ENCODE assay signal across 24 cellular contexts in genomic region chr22:43277987-43278601, GRCh38.
A peak's percentile ranks its signal among the peaks of the same experiment; 100 is the strongest.
DNase-seq lines count a peak whose midpoint lies in the region; ATAC-seq, FAIRE-seq and TF ChIP-seq lines count a peak whose summit lies in the region.
"Had no signal": no experiment of that assay in that cellular context is flagged by ENCODE, and none has a peak within 500 bp of the region (broad histone marks: within the 10 kb centered on the region; RNA-seq: fewer than 3 reads in every experiment).

No MANE protein-coding gene starts in this region.

- no peak overlapping the region for H3K14ac ChIP-seq in H1 (ENCODE audit: insufficient read length)

- WGBS in H1 (ENCODE audit: extremely low coverage in 1 of 2, insufficient coverage in 1 of 2, insufficient read length in 1 of 2, insufficient replicate concordance in 2 of 2, low coverage in 1 of 2, low lambda C conversion rate in 2 of 2, missing lambda C conversion rate in 1 of 2), 2 experiments: 83% methylated on average over 13 of the region's 13 CpGs; no CpG with 5 or more reads in 1 of the 2 experiments

- H3K4me2 ChIP-seq in BLaER1 treated with 17β-estradiol and CSF1 and Interleukin-3, amounts not matched to agents 10 nM and 100 nM: peak overlapping the region; percentile 19 to 91 (median 50); a peak in 18 of 22 replicates
- no peak overlapping the region for H3K4me2 ChIP-seq in H1 (ENCODE audit: insufficient read depth in 1 of 2, low read depth in 2 of 2, low read length in 2 of 2)

- H2BK12ac ChIP-seq in H1 (ENCODE audit: low read depth, low read length): 0 out of 2 replicates have a peak overlapping the region, but pooled peaks have one; percentile 60

- H2BK120ac ChIP-seq in H1 (replicated peaks; ENCODE audit: low read depth, low read length): no peak overlapping the region

- H2AFZ ChIP-seq in H1 (ENCODE audit: low read length): no peak overlapping the region

- H3K27ac ChIP-seq in BLaER1 treated with 17β-estradiol and CSF1 and Interleukin-3, amounts not matched to agents 10 nM and 100 nM: no peak overlapping the region
- H3K27ac ChIP-seq in H1 (ENCODE audit: low read depth, low read length) (no peak overlapping the region), RWPE1 (no peak overlapping the region)
- H3K27ac ChIP-seq: heart left ventricle, sigmoid colon, SK-N-MC had no signal

- TF ChIP-seq EP300 in H1 (IDR thresholded peaks at IDR 0.05; ENCODE audit: borderline replicate concordance in 1 of 2, low read depth in 2 of 2, low read length in 2 of 2): no peak

- H3K27ac Mint-ChIP-seq in Calu3 (ENCODE audit: unreplicated experiment): no peak overlapping the region
- H3K27ac Mint-ChIP-seq: activated naive CD8-positive, alpha-beta T cell treated with anti-CD3 and anti-CD28 coated beads, Interleukin-2, amount 50 U/mL, for 24 hours; activated T-helper 2 cell treated with anti-CD3 and anti-CD28 coated beads, Interferon-gamma antibody, Interleukin-2, Interleukin-4, amounts not matched to agents 10 μg/mL and 5 μg/mL and 100 μg/mL, durations not matched to agents 14 hours and 24 hours and 36 hours; stimulated activated naive CD8-positive, alpha-beta T cell treated with anti-CD3 and anti-CD28 coated beads, Interleukin-15, Interleukin-2, amounts not matched to agents 100 ng/mL and 50 ng/mL, for 24 hours had no signal

- 0 out of 22 replicates have a peak, but pooled peaks cover 0 to 4% (median 0%) of the 10 kb centered on the region in 11 experiments for H3K27me3 ChIP-seq in BLaER1 treated with 17β-estradiol and CSF1 and Interleukin-3, amounts not matched to agents 10 nM and 100 nM
- no peaks in the 10 kb centered on the region; a peak in 1 of 7 replicates for H3K27me3 ChIP-seq in H1 (replicated peaks in 1 of 4; ENCODE audit: control insufficient read depth in 3 of 4, extremely low read depth in 1 of 4, insufficient read depth in 3 of 4, low read length in 3 of 4)

- peaks cover 45% of the 10 kb centered on the region for H3K27me3 Mint-ChIP-seq in Calu3 (ENCODE audit: unreplicated experiment)
- H3K27me3 Mint-ChIP-seq: activated naive CD8-positive, alpha-beta T cell treated with anti-CD3 and anti-CD28 coated beads, Interleukin-2, amount 50 U/mL, for 24 hours; brain; stimulated activated naive CD8-positive, alpha-beta T cell treated with anti-CD3 and anti-CD28 coated beads, Interleukin-15, Interleukin-2, amounts not matched to agents 100 ng/mL and 50 ng/mL, for 24 hours had no signal

- peaks cover 21% of the 10 kb centered on the region for H3K4me1 Mint-ChIP-seq in Calu3 (ENCODE audit: low read depth, unreplicated experiment)

- no peak overlapping the region for H2AK5ac ChIP-seq in H1 (ENCODE audit: low read depth, low read length)

- no peak overlapping the region for H3K9ac ChIP-seq in BLaER1 treated with 17β-estradiol and CSF1 and Interleukin-3, amounts not matched to agents 10 nM and 100 nM
- no peak overlapping the region for H3K9ac ChIP-seq in H1 (replicated peaks in 1 of 4; ENCODE audit: extremely low read depth in 1 of 4, low read depth in 3 of 4, low read length in 3 of 4)

- no peaks in the 10 kb centered on the region for H3K36me3 ChIP-seq in BLaER1 treated with 17β-estradiol and CSF1 and Interleukin-3, amounts not matched to agents 10 nM and 100 nM
- no peaks in the 10 kb centered on the region for H3K36me3 ChIP-seq in H1 (ENCODE audit: control insufficient read depth in 2 of 4, insufficient read depth in 4 of 4, low read length in 3 of 4)
- H3K36me3 ChIP-seq: heart left ventricle, sigmoid colon had no signal

- H3K9me3 ChIP-seq in BLaER1 treated with 17β-estradiol and CSF1 and Interleukin-3, amounts not matched to agents 10 nM and 100 nM (replicated peaks in 1 of 11): no peaks in the 10 kb centered on the region
- no peaks in the 10 kb centered on the region for H3K9me3 ChIP-seq in H1 (ENCODE audit: insufficient read depth in 2 of 2, low read depth in 1 of 2, low read length in 1 of 2)
- H3K9me3 ChIP-seq: Caco-2, heart left ventricle, sigmoid colon had no signal

- H3K23me2 ChIP-seq in H1 (ENCODE audit: low read depth, low read length): no peaks in the 10 kb centered on the region; the same call in 1 of the 2 replicates

- no peak overlapping the region for H3K23ac ChIP-seq in H1 (ENCODE audit: insufficient read length)

- DNase-seq in Calu3 (peak; percentile 11), NCI-H748 (lab: John Stamatoyannopoulos, UW; ENCODE audit: unreplicated experiment) (peak; percentile 85), H1 (ENCODE audit: low read depth in 1 of 2, low spot score in 2 of 2) (no peak), NCI-H1048 (lab: John Stamatoyannopoulos, UW) (no peak), pons (ENCODE audit: low spot score) (no peak), RWPE1 (ENCODE audit: low spot score) (no peak)
- DNase-seq: activated CD4-positive, alpha-beta T cell treated with anti-CD3 and anti-CD28 coated beads for 1 hour; activated naive CD8-positive, alpha-beta T cell treated with anti-CD3 and anti-CD28 coated beads, Interleukin-2, amount 50 U/mL, for 24 hours; Caco-2; GDM1; GOT3; heart left ventricle; NCI-H187; NCI-H524; sigmoid colon; T1000; trophoblast cell had no signal

- H3K36me3 Mint-ChIP-seq in Calu3 (ENCODE audit: insufficient read depth, unreplicated experiment): peaks cover 4% of the 10 kb centered on the region
- H3K36me3 Mint-ChIP-seq: brain had no signal

- H4K91ac ChIP-seq in H1 (replicated peaks; ENCODE audit: insufficient read length, low read length): no peak overlapping the region

- H3K79me1 ChIP-seq in H1 (ENCODE audit: low read depth, low read length): no peaks in the 10 kb centered on the region

- no peak overlapping the region for H4K5ac ChIP-seq in H1 (ENCODE audit: insufficient read length, low read depth, low read length)

- BruUV-seq in Calu3 (replicated peaks; lab: Mats Ljungman, UMichigan): no TSS peak

- H3K9me3 Mint-ChIP-seq in Calu3 (ENCODE audit: low read depth, unreplicated experiment): no peaks in the 10 kb centered on the region
- H3K9me3 Mint-ChIP-seq: activated naive CD8-positive, alpha-beta T cell treated with anti-CD3 and anti-CD28 coated beads, Interleukin-2, amount 50 U/mL, for 24 hours; activated T-helper 2 cell treated with anti-CD3 and anti-CD28 coated beads, Interferon-gamma antibody, Interleukin-2, Interleukin-4, amounts not matched to agents 10 μg/mL and 5 μg/mL and 100 μg/mL, durations not matched to agents 14 hours and 24 hours and 36 hours; brain; stimulated activated naive CD8-positive, alpha-beta T cell treated with anti-CD3 and anti-CD28 coated beads, Interleukin-15, Interleukin-2, amounts not matched to agents 100 ng/mL and 50 ng/mL, for 24 hours had no signal

- H3K4me1 ChIP-seq in BLaER1 treated with 17β-estradiol and CSF1 and Interleukin-3, amounts not matched to agents 10 nM and 100 nM: peaks cover 32 to 55% (median 46%) of the 10 kb centered on the region in 10 experiments
- H3K4me1 ChIP-seq in H1 (replicated peaks in 1 of 4; ENCODE audit: control insufficient read depth in 3 of 4, insufficient read depth in 4 of 4, low read length in 3 of 4): peaks cover 3 to 23% (median 16%) of the 10 kb centered on the region in 4 experiments; a peak in 6 of 7 replicates
- H3K4me1 ChIP-seq: Caco-2, heart left ventricle had no signal

- H3K4me3 Mint-ChIP-seq in Calu3 (ENCODE audit: low read depth, unreplicated experiment): no peak overlapping the region
- H3K4me3 Mint-ChIP-seq: activated naive CD8-positive, alpha-beta T cell treated with anti-CD3 and anti-CD28 coated beads, Interleukin-2, amount 50 U/mL, for 24 hours; brain; stimulated activated naive CD8-positive, alpha-beta T cell treated with anti-CD3 and anti-CD28 coated beads, Interleukin-15, Interleukin-2, amounts not matched to agents 100 ng/mL and 50 ng/mL, for 24 hours had no signal

- no peak for FAIRE-seq in H1 (lab: Jason Lieb, UNC)

- intact Hi-C loops in Calu3 (cut with micrococcal nuclease; ENCODE audit: unreplicated experiment): no loop called here

- peak overlapping the region; percentile 69; the same call in 1 of the 2 replicates for H4K8ac ChIP-seq in H1 (ENCODE audit: extremely low read depth, insufficient read depth, low read length)

- no peak for TF ChIP-seq POLR2A in H1 (IDR thresholded peaks at IDR 0.05; ENCODE audit: control extremely low read depth in 1 of 2, low read depth in 2 of 2, low read length in 2 of 2)

- no peak overlapping the region for H2BK20ac ChIP-seq in H1 (ENCODE audit: low read length)

- H3K56ac ChIP-seq in H1 (replicated peaks; ENCODE audit: insufficient read length, low read depth, low read length): no peak overlapping the region

- no peak for TF ChIP-seq RAD21 in H1 (IDR thresholded peaks at IDR 0.05 in 1 of 2, conservative IDR thresholded peaks at IDR 0.05 in 1 of 2; ENCODE audit: low read depth in 2 of 2, low read length in 2 of 2)

- TF ChIP-seq CTCF in Calu3 (IDR thresholded peaks at IDR 0.05; ENCODE audit: unreplicated experiment): no peak
- TF ChIP-seq CTCF in H1 (IDR thresholded peaks at IDR 0.05; ENCODE audit: control extremely low read depth in 1 of 3, insufficient read depth in 1 of 3, low read depth in 1 of 3, low read length in 3 of 3): no peak
- no peak for TF ChIP-seq CTCF in RWPE1 (conservative IDR thresholded peaks at IDR 0.05; ENCODE audit: low read depth)

- CTCF ChIA-PET in Calu3 (lab: Charles Lee): interaction anchor here (0.6 kb wide), 2 partner anchors 86 to 147 kb away, joined by 3 to 4 read pairs; no protein-coding TSS in a partner anchor
- CTCF ChIA-PET in H1 (lab: Charles Lee; ENCODE audit: partially characterized antibody): interaction anchor here (0.8 to 18.2 kb wide), 11 partner anchors 8 to 267 kb away, joined by 3 to 388 read pairs (median 5); partner anchors contain the start of gene SCUBE1
- CTCF ChIA-PET in RWPE1 (lab: Yijun Ruan, JAX): interaction anchor here (0.6 to 0.9 kb wide), 3 partner anchors 47 to 81 kb away, joined by 3 to 6 read pairs (median 4); no protein-coding TSS in a partner anchor

- no peaks in the 10 kb centered on the region for H3K79me2 ChIP-seq in H1 (ENCODE audit: control insufficient read depth in 1 of 2, insufficient read depth in 2 of 2, low read length in 2 of 2)

- no peak overlapping the region for H2BK5ac ChIP-seq in H1 (ENCODE audit: low read depth, low read length)

- H2BK15ac ChIP-seq in H1 (ENCODE audit: low read length): no peak overlapping the region

- H4K20me1 ChIP-seq in BLaER1 treated with 17β-estradiol and CSF1 and Interleukin-3, amounts not matched to agents 10 nM and 100 nM: peaks cover 0 to 11% (median 0%) of the 10 kb centered on the region in 11 experiments; a peak in 3 of 22 replicates
- H4K20me1 ChIP-seq in H1 (replicated peaks in 1 of 2; ENCODE audit: control insufficient read depth in 1 of 2, insufficient read depth in 2 of 2, low read length in 2 of 2): no peaks in the 10 kb centered on the region

- H3K4me3 ChIP-seq in BLaER1 treated with 17β-estradiol and CSF1 and Interleukin-3, amounts not matched to agents 10 nM and 100 nM: no peak overlapping the region
- H3K4me3 ChIP-seq in H1 (ENCODE audit: extremely low read depth in 1 of 4, insufficient read depth in 2 of 4, low read depth in 3 of 4, low read length in 4 of 4): no peak overlapping the region
- H3K4me3 ChIP-seq: heart left ventricle, lung, sigmoid colon, SK-N-MC had no signal

- ATAC-seq in HG03432 (IDR thresholded peaks at IDR 0.05; ENCODE audit: unreplicated experiment): no peak
- ATAC-seq: activated naive CD8-positive, alpha-beta T cell treated with anti-CD3 and anti-CD28 coated beads, Interleukin-2, amount 50 U/mL, for 24 hours; heart left ventricle had no signal

- POLR2A ChIA-PET in H1 (lab: Charles Lee; ENCODE audit: partially characterized antibody) (interaction anchor here (1.0 kb wide), 1 partner anchor 9 kb away, joined by 3 read pairs; no protein-coding TSS in a partner anchor), RWPE1 (lab: Yijun Ruan, JAX; ENCODE audit: low non-redundant PET) (no interaction called here)

- no peak overlapping the region for H3K18ac ChIP-seq in H1 (ENCODE audit: extremely low read depth, low read length)

- no peak overlapping the region for H3K4ac ChIP-seq in H1 (replicated peaks; ENCODE audit: insufficient read length, low read depth, low read length)

Comparison
In these comparisons a context has a peak if more than half of its experiments do, and no peak if none do; other contexts are left out.
1. H3K4me2 ChIP-seq: peak in BLaER1 treated with 17β-estradiol and CSF1 and Interleukin-3, amounts not matched to agents 10 nM and 100 nM (11 of 11); none in H1 (0 of 2).
2. DNase-seq: peak in Calu3 (single experiment) and NCI-H748 (single experiment); none in H1 (0 of 2), NCI-H1048 (single experiment), pons (single experiment) and RWPE1 (single experiment).